ENCODE assay signal across 21 cellular contexts in genomic region chr7:107940951-107941350, GRCh38. TPM values are rescaled to one million over a fixed set of nuclear protein-coding genes. Genes with fewer than 3 reads are reported as not detected.
DNase-seq lines count a peak whose midpoint lies in the region; ATAC-seq and TF ChIP-seq lines count a peak whose summit lies in the region.
"Had no signal": no experiment of that assay in that cellular context is flagged by ENCODE, and none has a peak within 500 bp of the region (broad histone marks: within the 10 kb centered on the region; RNA-seq: fewer than 3 reads in every experiment).

No MANE protein-coding gene starts in this region.

- DNase-seq in G401 (ENCODE audit: low spot score) (peak; percentile 62), right atrium auricular region (ENCODE audit: low spot score) (no peak), gastrocnemius medialis (no peak), lower lobe of right lung (no peak), middle frontal gyrus (ENCODE audit: extremely low spot score, low spot score) (no peak)
- DNase-seq: activated CD4-positive, alpha-beta T cell treated with anti-CD3 and anti-CD28 coated beads for 36 hours; activated CD8-positive, alpha-beta memory T cell treated with anti-CD3 and anti-CD28 coated beads for 24 hours; activated naive CD4-positive, alpha-beta T cell treated with Interleukin-2 at 50 U/mL for 16 hours; activated T-cell treated with anti-CD3 and anti-CD28 coated beads, Interleukin-2, amount 50 U/mL, for 24 hours; adrenal gland; COR-L47; DMS79; H7; Kasumi-1; NCI-H1694 treated with DMSO at 0.1 percent for 48 hours; NCI-H526; T-helper 17 cell had no signal

- no peaks in the 10 kb centered on the region for H3K27me3 ChIP-seq in right atrium auricular region
- H3K27me3 ChIP-seq in gastrocnemius medialis, result no peaks in the 10 kb centered on the region
- H3K27me3 ChIP-seq in lower lobe of right lung (ENCODE audit: low read depth), result no peaks in the 10 kb centered on the region
- H3K27me3 ChIP-seq: adrenal gland; BLaER1 treated with 17β-estradiol and CSF1 and Interleukin-3, amounts not matched to agents 10 nM and 100 nM had no signal

- H3K27ac ChIP-seq in right atrium auricular region (peak overlapping the region; percentile 75 to 77), gastrocnemius medialis (peak overlapping the region; percentile 47 to 65 (median 59)), lower lobe of right lung (no peak overlapping the region)
- H3K27ac ChIP-seq: BLaER1 treated with 17β-estradiol and CSF1 and Interleukin-3, amounts not matched to agents 10 nM and 100 nM had no signal

- peaks cover 0 to 28% of the 10 kb centered on the region in 2 donors for H3K4me1 ChIP-seq in right atrium auricular region
- peaks cover 26 to 49% of the 10 kb centered on the region in 2 donors for H3K4me1 ChIP-seq in gastrocnemius medialis
- H3K4me1 ChIP-seq in lower lobe of right lung, result peaks cover 23% of the 10 kb centered on the region

- TF ChIP-seq CTCF in brain (conservative IDR thresholded peaks at IDR 0.05) (no peak), right atrium auricular region (IDR thresholded peaks at IDR 0.05) (no peak), gastrocnemius medialis (IDR thresholded peaks at IDR 0.05 in 4 of 5, conservative IDR thresholded peaks at IDR 0.05 in 1 of 5) (no peak), lower lobe of right lung (IDR thresholded peaks at IDR 0.05) (no peak)

- intact Hi-C loops in gastrocnemius medialis (cut with DNase I; ENCODE audit: low total_unique reads), result no loop called here
- intact Hi-C loops in lower lobe of right lung (cut with DNase I), result no loop called here

- H3K9me3 Mint-ChIP-seq in brain, result no peaks in the 10 kb centered on the region
- H3K9me3 Mint-ChIP-seq in activated T-helper 17 cell treated with anti-CD3 and anti-CD28 coated beads, Interleukin-2, amount 50 U/mL, for 72 hours, result no peaks in the 10 kb centered on the region
- H3K9me3 Mint-ChIP-seq: activated T-cell treated with anti-CD3 and anti-CD28 coated beads, Interleukin-2, amount 50 U/mL, for 24 hours had no signal

- H3K27ac Mint-ChIP-seq in brain, result peak overlapping the region in 3 of 5 experiments; percentile 24 to 61 (median 25)
- H3K27ac Mint-ChIP-seq in activated T-helper 17 cell treated with anti-CD3 and anti-CD28 coated beads, Interleukin-2, amount 50 U/mL, for 72 hours, result no peak overlapping the region
- H3K27ac Mint-ChIP-seq: activated CD4-positive, alpha-beta T cell treated with anti-CD3 and anti-CD28 coated beads for 36 hours; activated T-cell treated with anti-CD3 and anti-CD28 coated beads, Interleukin-2, amount 50 U/mL, for 24 hours; T-helper 17 cell had no signal

- H3K36me3 ChIP-seq in right atrium auricular region (peaks cover 32% of the 10 kb centered on the region), gastrocnemius medialis (peaks cover 0 to 23% of the 10 kb centered on the region in 2 donors), lower lobe of right lung (peaks cover 47% of the 10 kb centered on the region)
- H3K36me3 ChIP-seq: adrenal gland had no signal

- peaks cover 57% of the 10 kb centered on the region for H3K4me1 Mint-ChIP-seq in brain
- H3K4me1 Mint-ChIP-seq in activated T-helper 17 cell treated with anti-CD3 and anti-CD28 coated beads, Interleukin-2, amount 50 U/mL, for 72 hours, result no peaks in the 10 kb centered on the region

- peaks cover 50% of the 10 kb centered on the region for H3K36me3 Mint-ChIP-seq in brain
- H3K36me3 Mint-ChIP-seq in activated T-helper 17 cell treated with anti-CD3 and anti-CD28 coated beads, Interleukin-2, amount 50 U/mL, for 72 hours (ENCODE audit: low read depth), result no peaks in the 10 kb centered on the region

- in situ Hi-C loops in G401 (cut with HindIII; ENCODE audit: low sequenced_read_pairs), result no loop called here
- in situ Hi-C loops in gastrocnemius medialis (cut with MboI; ENCODE audit: low sequenced_read_pairs in 4 of 4), result no loop called here

- H3K9me3 ChIP-seq in right atrium auricular region (no peaks in the 10 kb centered on the region), gastrocnemius medialis (no peaks in the 10 kb centered on the region), lower lobe of right lung (no peaks in the 10 kb centered on the region)
- H3K9me3 ChIP-seq: adrenal gland; BLaER1 treated with 17β-estradiol and CSF1 and Interleukin-3, amounts not matched to agents 10 nM and 100 nM had no signal

- ATAC-seq in gastrocnemius medialis (no peak), lower lobe of right lung (no peak), GM21423 (IDR thresholded peaks at IDR 0.05; ENCODE audit: unreplicated experiment) (no peak)
- no peak for ATAC-seq in activated T-helper 17 cell treated with anti-CD3 and anti-CD28 coated beads, Interleukin-2, amount 50 U/mL, for 72 hours (replicated peaks)
- ATAC-seq: activated CD4-positive, alpha-beta T cell treated with anti-CD3 and anti-CD28 coated beads for 36 hours; T-helper 17 cell had no signal

- H3K4me3 Mint-ChIP-seq in brain, result no peak overlapping the region
- no peak overlapping the region for H3K4me3 Mint-ChIP-seq in activated T-helper 17 cell treated with anti-CD3 and anti-CD28 coated beads, Interleukin-2, amount 50 U/mL, for 72 hours
- H3K4me3 Mint-ChIP-seq: activated CD4-positive, alpha-beta T cell treated with anti-CD3 and anti-CD28 coated beads for 36 hours; activated T-cell treated with anti-CD3 and anti-CD28 coated beads, Interleukin-2, amount 50 U/mL, for 24 hours; T-helper 17 cell had no signal

- no peaks in the 10 kb centered on the region for H3K27me3 Mint-ChIP-seq in brain
- no peaks in the 10 kb centered on the region for H3K27me3 Mint-ChIP-seq in activated T-helper 17 cell treated with anti-CD3 and anti-CD28 coated beads, Interleukin-2, amount 50 U/mL, for 72 hours
- H3K27me3 Mint-ChIP-seq: activated CD4-positive, alpha-beta T cell treated with anti-CD3 and anti-CD28 coated beads for 36 hours; activated T-cell treated with anti-CD3 and anti-CD28 coated beads, Interleukin-2, amount 50 U/mL, for 24 hours; T-helper 17 cell had no signal

- H3K4me3 ChIP-seq in right atrium auricular region (no peak overlapping the region), gastrocnemius medialis (no peak overlapping the region), lower lobe of right lung (no peak overlapping the region)
- H3K4me3 ChIP-seq: adrenal gland; BLaER1 treated with 17β-estradiol and CSF1 and Interleukin-3, amounts not matched to agents 10 nM and 100 nM had no signal

- no peak for TF ChIP-seq POLR2A in gastrocnemius medialis (IDR thresholded peaks at IDR 0.05)

RNA-seq across cellular contexts. Expression of gene DLD, which starts 50.0 kb away (rescaled TPM):
- 43.0 and 60.2 TPM in 2 replicates for total RNA-seq in G401 (2014; rRNA removed; shearing (Covaris generic))
- polyA plus RNA-seq in brain (ENCODE audit: insufficient read depth, low read depth, low replicate concordance), result 43.7 TPM
- total RNA-seq in right atrium auricular region, result 100 to 1,000 TPM in 1 of 2 donors, 10 to 100 TPM in 1; 52.9 to 153 TPM
- 100 to 1,000 TPM; 110 to 157 (median 146) TPM for total RNA-seq in gastrocnemius medialis
- total RNA-seq in lower lobe of right lung, result 64.1 TPM
- total RNA-seq in activated T-helper 17 cell treated with anti-CD3 and anti-CD28 coated beads, Interleukin-2, amount 50 U/mL, for 72 hours, result 100 to 1,000 TPM in 1 of 2 donors, 10 to 100 TPM in 1; 75.3 to 112 TPM
